Comparison of ENCODE assay signal across 1 cellular context in the genomic region with DNA sequence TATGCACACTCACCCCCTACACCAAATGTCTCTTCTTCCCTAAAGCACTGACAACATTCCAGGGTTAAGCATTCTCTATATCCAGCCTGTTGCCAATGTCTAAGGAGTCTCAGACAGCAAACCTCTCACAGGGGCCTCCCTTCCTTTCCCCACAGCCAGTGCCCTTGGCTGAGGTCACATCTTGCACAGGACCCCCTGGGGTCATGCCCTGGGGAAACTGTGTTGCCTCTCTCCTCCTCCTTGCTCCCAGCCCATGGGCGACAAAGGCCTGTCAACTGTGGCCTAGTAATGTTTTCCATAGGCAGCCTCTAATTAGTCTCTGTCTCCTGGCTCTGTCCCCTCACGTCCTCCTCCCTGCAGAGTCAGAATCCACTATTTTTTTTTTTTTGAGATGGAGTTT.
TF ChIP-seq lines count a peak whose summit lies in the region.

No MANE protein-coding gene starts in this region.

TF ChIP-seq in GM12878, 131 proteins besides CTCF, POLR2A, EP300 and RAD21:
- TF ChIP-seq SIN3A (IDR thresholded peaks at IDR 0.05; ENCODE audit: low read depth, low read length) (no peak), EED (IDR thresholded peaks at IDR 0.05; ENCODE audit: low read depth) (no peak), ZNF207 (IDR thresholded peaks at IDR 0.05; ENCODE audit: borderline replicate concordance) (no peak)
- TF ChIP-seq, protein P1, sequence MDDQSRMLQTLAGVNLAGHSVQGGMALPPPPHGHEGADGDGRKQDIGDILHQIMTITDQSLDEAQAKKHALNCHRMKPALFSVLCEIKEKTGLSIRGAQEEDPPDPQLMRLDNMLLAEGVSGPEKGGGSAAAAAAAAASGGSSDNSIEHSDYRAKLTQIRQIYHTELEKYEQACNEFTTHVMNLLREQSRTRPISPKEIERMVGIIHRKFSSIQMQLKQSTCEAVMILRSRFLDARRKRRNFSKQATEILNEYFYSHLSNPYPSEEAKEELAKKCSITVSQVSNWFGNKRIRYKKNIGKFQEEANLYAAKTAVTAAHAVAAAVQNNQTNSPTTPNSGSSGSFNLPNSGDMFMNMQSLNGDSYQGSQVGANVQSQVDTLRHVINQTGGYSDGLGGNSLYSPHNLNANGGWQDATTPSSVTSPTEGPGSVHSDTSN (IDR thresholded peaks at IDR 0.05; ENCODE audit: insufficient replicate concordance, low read depth, low read length) = no peak
- TF ChIP-seq, protein P2, sequence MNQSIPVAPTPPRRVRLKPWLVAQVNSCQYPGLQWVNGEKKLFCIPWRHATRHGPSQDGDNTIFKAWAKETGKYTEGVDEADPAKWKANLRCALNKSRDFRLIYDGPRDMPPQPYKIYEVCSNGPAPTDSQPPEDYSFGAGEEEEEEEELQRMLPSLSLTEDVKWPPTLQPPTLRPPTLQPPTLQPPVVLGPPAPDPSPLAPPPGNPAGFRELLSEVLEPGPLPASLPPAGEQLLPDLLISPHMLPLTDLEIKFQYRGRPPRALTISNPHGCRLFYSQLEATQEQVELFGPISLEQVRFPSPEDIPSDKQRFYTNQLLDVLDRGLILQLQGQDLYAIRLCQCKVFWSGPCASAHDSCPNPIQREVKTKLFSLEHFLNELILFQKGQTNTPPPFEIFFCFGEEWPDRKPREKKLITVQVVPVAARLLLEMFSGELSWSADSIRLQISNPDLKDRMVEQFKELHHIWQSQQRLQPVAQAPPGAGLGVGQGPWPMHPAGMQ (IDR thresholded peaks at IDR 0.05; ENCODE audit: borderline replicate concordance) = no peak
